ENCODE assay signal across 1 cellular context in the genomic region with DNA sequence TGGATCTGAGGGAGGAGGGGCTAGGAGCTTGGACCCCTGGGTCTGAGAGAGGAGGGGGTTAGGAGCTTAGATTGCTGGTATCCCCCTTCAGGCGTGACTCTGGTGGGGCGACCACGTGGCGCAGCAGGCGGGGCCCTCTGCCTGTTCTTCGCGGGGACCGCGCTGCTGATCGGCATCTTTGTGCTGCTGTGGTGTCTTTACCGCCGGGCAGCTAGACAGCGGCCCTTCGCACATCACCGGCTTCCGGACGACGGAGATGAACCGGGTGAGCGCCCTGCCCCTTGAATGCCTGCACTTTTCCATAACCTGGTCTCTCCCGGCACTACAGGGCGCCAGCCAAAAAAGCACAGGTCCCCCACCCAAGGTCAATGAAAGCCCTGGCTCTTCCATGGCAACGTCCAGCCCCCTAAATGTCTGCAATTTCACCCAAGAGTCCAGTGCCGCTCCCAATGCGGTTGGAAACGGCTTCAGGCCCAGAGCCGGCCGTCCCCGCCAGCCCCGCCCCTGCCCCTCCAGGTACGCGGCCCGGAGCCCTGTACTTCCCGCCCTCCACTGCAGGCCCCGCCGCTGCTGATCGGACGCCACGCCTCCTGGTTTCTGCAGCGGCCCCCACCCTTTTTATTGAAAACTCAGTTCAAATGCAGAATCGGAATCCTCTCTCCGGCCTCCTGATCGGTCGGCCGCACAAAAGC.
TF ChIP-seq lines count a peak whose summit lies in the region.

No MANE protein-coding gene starts in this region.

TF ChIP-seq in WTC11, 78 proteins besides CTCF, POLR2A, EP300 and RAD21 (continued from another document):
- TF ChIP-seq PRDM15 (CRISPR knock-in tag; IDR thresholded peaks at IDR 0.05), result peak; percentile 66
- TF ChIP-seq ZNF232 (CRISPR knock-in tag; IDR thresholded peaks at IDR 0.05), result 0 out of 2 replicates have a peak, but pooled peaks have one; percentile 42
- TF ChIP-seq, protein P1, sequence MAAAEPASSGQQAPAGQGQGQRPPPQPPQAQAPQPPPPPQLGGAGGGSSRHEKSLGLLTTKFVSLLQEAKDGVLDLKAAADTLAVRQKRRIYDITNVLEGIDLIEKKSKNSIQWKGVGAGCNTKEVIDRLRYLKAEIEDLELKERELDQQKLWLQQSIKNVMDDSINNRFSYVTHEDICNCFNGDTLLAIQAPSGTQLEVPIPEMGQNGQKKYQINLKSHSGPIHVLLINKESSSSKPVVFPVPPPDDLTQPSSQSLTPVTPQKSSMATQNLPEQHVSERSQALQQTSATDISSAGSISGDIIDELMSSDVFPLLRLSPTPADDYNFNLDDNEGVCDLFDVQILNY (CRISPR knock-in tag; IDR thresholded peaks at IDR 0.05), result peak; percentile 57; the same call in 1 of the 2 replicates
- TF ChIP-seq SMAD3 (CRISPR knock-in tag; IDR thresholded peaks at IDR 0.05; ENCODE audit: borderline replicate concordance), result 0 out of 2 replicates have a peak, but pooled peaks have one; percentile 24
- peak; percentile 62; the same call in 1 of the 2 replicates for TF ChIP-seq SP1 (CRISPR knock-in tag; conservative IDR thresholded peaks at IDR 0.05)
